Comparison of ENCODE assay signal across 13 cellular contexts in genomic region chr2:58870704-58871103, GRCh38.
DNase-seq lines count a peak whose midpoint lies in the region; ATAC-seq, FAIRE-seq and TF ChIP-seq lines count a peak whose summit lies in the region.
"Had no signal": no experiment of that assay in that cellular context is flagged by ENCODE, and none has a peak within 500 bp of the region (broad histone marks: within the 10 kb centered on the region; RNA-seq: fewer than 3 reads in every experiment).

No MANE protein-coding gene starts in this region.

- no peaks in the 10 kb centered on the region for H3K9me3 Mint-ChIP-seq in activated CD4-positive, alpha-beta T cell treated with anti-CD3 and anti-CD28 coated beads, Interleukin-2, amount 10 ng/mL, durations not matched to agents 24 days and 14 days

- H3K36me3 Mint-ChIP-seq in activated CD4-positive, alpha-beta T cell treated with anti-CD3 and anti-CD28 coated beads, Interleukin-2, amount 10 ng/mL, durations not matched to agents 24 days and 14 days (ENCODE audit: low read depth) = no peaks in the 10 kb centered on the region

- FAIRE-seq in bronchial epithelial cell (lab: Jason Lieb, UNC) = no peak
- FAIRE-seq: endothelial cell of umbilical vein, G401.6, keratinocyte had no signal

- TF ChIP-seq CTCF in bronchial epithelial cell (IDR thresholded peaks at IDR 0.05; ENCODE audit: insufficient read depth, low read length, severe bottlenecking) (no peak), gastrocnemius medialis (IDR thresholded peaks at IDR 0.05 in 4 of 5, conservative IDR thresholded peaks at IDR 0.05 in 1 of 5) (no peak)

- TF ChIP-seq POLR2A in gastrocnemius medialis (IDR thresholded peaks at IDR 0.05) = no peak

- peak; percentile 71 for ATAC-seq in GM18502 (IDR thresholded peaks at IDR 0.05; ENCODE audit: poor library complexity, unreplicated experiment)
- peak; percentile 59 for ATAC-seq in GM21528 (IDR thresholded peaks at IDR 0.05; ENCODE audit: low FRiP score, unreplicated experiment)
- peak; percentile 63 for ATAC-seq in HG03439 (IDR thresholded peaks at IDR 0.05; ENCODE audit: unreplicated experiment)
- ATAC-seq in gastrocnemius medialis = no peak

- no peak overlapping the region for H3K27ac ChIP-seq in gastrocnemius medialis
- H3K27ac ChIP-seq: VCaP had no signal

- H3K27me3 ChIP-seq in bronchial epithelial cell (ENCODE audit: control insufficient read depth, insufficient read depth, low read length) = no peaks in the 10 kb centered on the region
- H3K27me3 ChIP-seq in gastrocnemius medialis = no peaks in the 10 kb centered on the region

- H3K4me3 ChIP-seq in bronchial epithelial cell (ENCODE audit: low read depth, low read length) = no peak overlapping the region
- H3K4me3 ChIP-seq in gastrocnemius medialis = no peak overlapping the region

- H3K27ac Mint-ChIP-seq in activated CD4-positive, alpha-beta T cell treated with anti-CD3 and anti-CD28 coated beads, Interleukin-2, amount 10 ng/mL, durations not matched to agents 24 days and 14 days = no peak overlapping the region

- no peaks in the 10 kb centered on the region for H3K4me1 ChIP-seq in gastrocnemius medialis

- H3K4me3 Mint-ChIP-seq in activated CD4-positive, alpha-beta T cell treated with anti-CD3 and anti-CD28 coated beads, Interleukin-2, amount 10 ng/mL, durations not matched to agents 24 days and 14 days = no peak overlapping the region

- in situ Hi-C loops in gastrocnemius medialis (cut with MboI; ENCODE audit: low sequenced_read_pairs in 4 of 4) = no loop called here

- H3K9me3 ChIP-seq in gastrocnemius medialis = no peaks in the 10 kb centered on the region

- H3K36me3 ChIP-seq in bronchial epithelial cell (ENCODE audit: control insufficient read depth, insufficient read depth, low read length) = no peaks in the 10 kb centered on the region
- H3K36me3 ChIP-seq in gastrocnemius medialis = no peaks in the 10 kb centered on the region

- intact Hi-C loops in gastrocnemius medialis (cut with DNase I; ENCODE audit: low total_unique reads) = no loop called here
- intact Hi-C loops in activated CD4-positive, alpha-beta T cell treated with anti-CD3 and anti-CD28 coated beads, Interleukin-2, amount 10 ng/mL, durations not matched to agents 24 days and 14 days (cut with micrococcal nuclease) = no loop called here

- DNase-seq in bronchial epithelial cell (ENCODE audit: low read depth) (peak; percentile 24), HuH-7 (ENCODE audit: low spot score) (no peak), gastrocnemius medialis (no peak), Kasumi-1 (lab: John Stamatoyannopoulos, UW) (no peak)
- no peak for DNase-seq in activated CD4-positive, alpha-beta T cell treated with anti-CD3 and anti-CD28 coated beads, Interleukin-2, amount 10 ng/mL, durations not matched to agents 24 days and 14 days
- DNase-seq: H7 had no signal

- no peaks in the 10 kb centered on the region for H3K27me3 Mint-ChIP-seq in activated CD4-positive, alpha-beta T cell treated with anti-CD3 and anti-CD28 coated beads, Interleukin-2, amount 10 ng/mL, durations not matched to agents 24 days and 14 days

- peaks cover 5% of the 10 kb centered on the region for H3K4me1 Mint-ChIP-seq in activated CD4-positive, alpha-beta T cell treated with anti-CD3 and anti-CD28 coated beads, Interleukin-2, amount 10 ng/mL, durations not matched to agents 24 days and 14 days

Comparison
In these comparisons a context has a peak if more than half of its experiments do, and no peak if none do; other contexts are left out.
1. ATAC-seq: peak in GM18502 (single experiment), GM21528 (single experiment) and HG03439 (single experiment); none in gastrocnemius medialis (0 of 2).